ENCODE assay signal across 8 cellular contexts in genomic region chr3:124885466-124886167, GRCh38. TPM values are rescaled to one million over a fixed set of nuclear protein-coding genes. Genes with fewer than 3 reads are reported as not detected.
DNase-seq lines count a peak whose midpoint lies in the region; ATAC-seq and TF ChIP-seq lines count a peak whose summit lies in the region.

No MANE protein-coding gene starts in this region.

- H3K9me3 ChIP-seq in lung (ENCODE audit: control insufficient read depth in 2 of 2, insufficient read depth in 1 of 2, low read length in 1 of 2): no peaks in the 10 kb centered on the region
- no peaks in the 10 kb centered on the region for H3K9me3 ChIP-seq in upper lobe of right lung

- in situ Hi-C loops in GM13977 (cut with MboI; ENCODE audit: low pct_unique_long_range_greater_than_20kb, low sequenced_read_pairs, unreplicated experiment): no loop called here

- no peaks in the 10 kb centered on the region for H3K9me3 Mint-ChIP-seq in stimulated activated naive CD8-positive, alpha-beta T cell treated with anti-CD3 and anti-CD28 coated beads, Interleukin-15, Interleukin-2, amounts not matched to agents 100 ng/mL and 50 ng/mL, for 24 hours
- peaks cover 0 to 6% (median 0%) of the 10 kb centered on the region in 5 experiments for H3K9me3 Mint-ChIP-seq in brain

- H3K27ac ChIP-seq in lung (ENCODE audit: low read depth in 1 of 2, low read length in 1 of 2): peak overlapping the region in 1 of 2 donors; percentile 62
- peak overlapping the region; percentile 85 for H3K27ac ChIP-seq in upper lobe of right lung

- no peak for ATAC-seq in stimulated activated naive CD8-positive, alpha-beta T cell treated with anti-CD3 and anti-CD28 coated beads, Interleukin-15, Interleukin-2, amounts not matched to agents 100 U/mL and 50 U/mL, for 24 hours
- ATAC-seq in lung (ENCODE audit: insufficient read depth, low FRiP score): no peak
- no peak for ATAC-seq in upper lobe of right lung
- no peak for ATAC-seq in HG02938 (IDR thresholded peaks at IDR 0.05; ENCODE audit: unreplicated experiment)

- intact Hi-C loops in upper lobe of right lung (cut with DNase I): no loop called here

- H3K4me1 ChIP-seq in lung (ENCODE audit: control insufficient read depth in 2 of 2, insufficient read depth in 2 of 2, low read length in 2 of 2) (peaks cover 2 to 20% of the 10 kb centered on the region in 2 donors), upper lobe of right lung (peaks cover 16% of the 10 kb centered on the region)

- no peak for DNase-seq in stimulated activated naive CD8-positive, alpha-beta T cell treated with anti-CD3 and anti-CD28 coated beads, Interleukin-15, Interleukin-2, amounts not matched to agents 100 U/mL and 50 U/mL, for 24 hours
- DNase-seq in lung (ENCODE audit: low spot score): no peak
- DNase-seq in upper lobe of right lung: no peak
- DNase-seq in NCI-H2029 treated with DMSO at 0.1 percent for 48 hours (lab: John Stamatoyannopoulos, UW): no peak
- DNase-seq in GM13977 (ENCODE audit: low spot score): no peak

- peaks cover 63% of the 10 kb centered on the region for H3K27me3 Mint-ChIP-seq in stimulated activated naive CD8-positive, alpha-beta T cell treated with anti-CD3 and anti-CD28 coated beads, Interleukin-15, Interleukin-2, amounts not matched to agents 100 ng/mL and 50 ng/mL, for 24 hours
- H3K27me3 Mint-ChIP-seq in brain: peaks cover 78% of the 10 kb centered on the region

- WGBS in lung, 2 donors: 42 to 52% methylated on average over 17 of the region's 17 CpGs

- peaks cover 5% of the 10 kb centered on the region for H3K4me1 Mint-ChIP-seq in stimulated activated naive CD8-positive, alpha-beta T cell treated with anti-CD3 and anti-CD28 coated beads, Interleukin-15, Interleukin-2, amounts not matched to agents 100 ng/mL and 50 ng/mL, for 24 hours (ENCODE audit: low read depth)
- peaks cover 42% of the 10 kb centered on the region for H3K4me1 Mint-ChIP-seq in brain

- no peaks in the 10 kb centered on the region for H3K36me3 Mint-ChIP-seq in stimulated activated naive CD8-positive, alpha-beta T cell treated with anti-CD3 and anti-CD28 coated beads, Interleukin-15, Interleukin-2, amounts not matched to agents 100 ng/mL and 50 ng/mL, for 24 hours (ENCODE audit: low read depth)
- H3K36me3 Mint-ChIP-seq in brain: no peaks in the 10 kb centered on the region

- peak overlapping the region; percentile 62 for H3K4me3 Mint-ChIP-seq in stimulated activated naive CD8-positive, alpha-beta T cell treated with anti-CD3 and anti-CD28 coated beads, Interleukin-15, Interleukin-2, amounts not matched to agents 100 ng/mL and 50 ng/mL, for 24 hours
- peak overlapping the region; percentile 77 to 90 (median 87) for H3K4me3 Mint-ChIP-seq in brain

- H3K4me3 ChIP-seq in lung (peak overlapping the region; percentile 4), upper lobe of right lung (peak overlapping the region; percentile 81)

- no peak for TF ChIP-seq CTCF in brain (conservative IDR thresholded peaks at IDR 0.05)
- no peak for TF ChIP-seq CTCF in lung (IDR thresholded peaks at IDR 0.05; ENCODE audit: control extremely low read depth, extremely low read depth)
- TF ChIP-seq CTCF in upper lobe of right lung (IDR thresholded peaks at IDR 0.05): no peak
- TF ChIP-seq CTCF in GM13977 (IDR thresholded peaks at IDR 0.05; ENCODE audit: extremely low read depth, insufficient read depth, missing control alignments): no peak

- no peaks in the 10 kb centered on the region for H3K27me3 ChIP-seq in lung (ENCODE audit: control insufficient read depth, insufficient read depth)
- H3K27me3 ChIP-seq in upper lobe of right lung: no peaks in the 10 kb centered on the region

- no peaks in the 10 kb centered on the region for H3K36me3 ChIP-seq in lung (ENCODE audit: control insufficient read depth in 2 of 2, insufficient read depth in 2 of 2, low read length in 2 of 2)
- H3K36me3 ChIP-seq in upper lobe of right lung: no peaks in the 10 kb centered on the region

- H3K27ac Mint-ChIP-seq in stimulated activated naive CD8-positive, alpha-beta T cell treated with anti-CD3 and anti-CD28 coated beads, Interleukin-15, Interleukin-2, amounts not matched to agents 100 ng/mL and 50 ng/mL, for 24 hours: no peak overlapping the region
- H3K27ac Mint-ChIP-seq in brain: peak overlapping the region in 4 of 5 experiments; percentile 38 to 92 (median 72)

RNA-seq across cellular contexts. Expression of gene ITGB5, which starts 1.5 kb away (rescaled TPM):
- polyA plus RNA-seq in brain (ENCODE audit: insufficient read depth, low read depth, low replicate concordance): 18.8 TPM
- 100 to 1,000 TPM in 1 of 2 donors, 10 to 100 TPM in 1; 45.2 to 126 TPM for total RNA-seq in lung
- polyA plus RNA-seq in lung: 10 to 100 TPM; 21.0 to 42.3 TPM
- 95.1 TPM for total RNA-seq in upper lobe of right lung

RNA-seq across cellular contexts. Expression of gene MUC13, which starts 48.9 kb away (rescaled TPM):
- polyA plus RNA-seq in brain (ENCODE audit: insufficient read depth, low read depth, low replicate concordance) (not detected), lung (1 to 10 TPM in 1 of 2 donors, under 1 TPM in 1; 0.49 to 6.6 TPM)
- total RNA-seq in lung (under 1 TPM in 1 of 2 donors, not detected in 1; 0.43 TPM), upper lobe of right lung (not detected)
